ENCODE assay signal across 20 cellular contexts in genomic region chr10:67608001-67608400, GRCh38.
DNase-seq lines count a peak whose midpoint lies in the region; ATAC-seq, FAIRE-seq and TF ChIP-seq lines count a peak whose summit lies in the region.
"Had no signal": no experiment of that assay in that cellular context is flagged by ENCODE, and none has a peak within 500 bp of the region (broad histone marks: within the 10 kb centered on the region; RNA-seq: fewer than 3 reads in every experiment).

No MANE protein-coding gene starts in this region.

- no peaks in the 10 kb centered on the region for H3K9me3 Mint-ChIP-seq in MCF 10A (ENCODE audit: unreplicated experiment)
- H3K9me3 Mint-ChIP-seq: CD4-positive, alpha-beta memory T cell; GM23338; IgD-negative memory B cell had no signal

- H3K4me1 Mint-ChIP-seq in MCF 10A (ENCODE audit: insufficient read depth, unreplicated experiment): peaks cover 17% of the 10 kb centered on the region

- ATAC-seq in HCT116 (no peak), GM12878 (peak; percentile 57), GM19328 (IDR thresholded peaks at IDR 0.05; ENCODE audit: unreplicated experiment) (no peak)
- ATAC-seq: GM23338 had no signal

- DNase-seq in MCF 10A (ENCODE audit: unreplicated experiment) (no peak), breast epithelium (ENCODE audit: low spot score in 2 of 2) (no peak), HCT116 (ENCODE audit: low read depth, low spot score) (no peak), GM12878 (ENCODE audit: low read depth, low spot score) (no peak), ACHN (no peak)
- no peak for DNase-seq in activated CD4-positive, CD25-positive, alpha-beta regulatory T cell treated with anti-CD3 and anti-CD28 coated beads, Interleukin-2, amount 50 U/mL, for 72 hours
- DNase-seq in effector memory CD4-positive, alpha-beta T cell: no peak
- DNase-seq: 8988T; BE2C; CD4-positive, alpha-beta memory T cell; DMS153; DND-41; GF-D8; H7; KG1 had no signal

- TF ChIP-seq POLR2A in breast epithelium (IDR thresholded peaks at IDR 0.05): no peak
- TF ChIP-seq POLR2A in HCT116 (IDR thresholded peaks at IDR 0.05; ENCODE audit: borderline replicate concordance, extremely low read depth, insufficient read depth, insufficient read length): no peak
- TF ChIP-seq POLR2A in GM12878 (IDR thresholded peaks at IDR 0.05; ENCODE audit: low read depth, low read length): no peak

- TF ChIP-seq CTCF in MCF 10A (IDR thresholded peaks at IDR 0.05; ENCODE audit: unreplicated experiment) (no peak), breast epithelium (IDR thresholded peaks at IDR 0.05) (no peak), HCT116 (IDR thresholded peaks at IDR 0.05 in 2 of 3, conservative IDR thresholded peaks at IDR 0.05 in 1 of 3; ENCODE audit: borderline replicate concordance in 1 of 3, insufficient read depth in 1 of 3, low read depth in 2 of 3, low read length in 2 of 3) (no peak), GM12878 (IDR thresholded peaks at IDR 0.05 in 2 of 3, conservative IDR thresholded peaks at IDR 0.05 in 1 of 3; ENCODE audit: control insufficient read depth in 2 of 3, extremely low read depth in 1 of 3, insufficient read depth in 1 of 3, low read depth in 3 of 3, low read length in 3 of 3) (no peak)

- H3K9me2 ChIP-seq in HCT116 (ENCODE audit: insufficient read depth): peaks cover 3% of the 10 kb centered on the region; the same call in 1 of the 2 replicates

- 78% methylated on average over 2 of the region's 2 CpGs for WGBS in GM12878 (ENCODE audit: insufficient coverage, insufficient replicate concordance, low lambda C conversion rate, missing lambda C conversion rate)

- no peaks in the 10 kb centered on the region for H3K4me1 ChIP-seq in breast epithelium
- peaks cover 15 to 22% of the 10 kb centered on the region in 2 experiments; a peak in 3 of 4 replicates for H3K4me1 ChIP-seq in HCT116 (ENCODE audit: control insufficient read depth in 1 of 2, insufficient read depth in 2 of 2, low read length in 2 of 2)
- no peaks in the 10 kb centered on the region for H3K4me1 ChIP-seq in GM12878 (ENCODE audit: control insufficient read depth, insufficient read depth, low read length)
- H3K4me1 ChIP-seq in effector memory CD4-positive, alpha-beta T cell (ENCODE audit: control insufficient read depth, insufficient read depth, low read length, poor library complexity, severe bottlenecking): peaks cover 12% of the 10 kb centered on the region
- H3K4me1 ChIP-seq: BE2C had no signal

- TF ChIP-seq EP300 in GM12878 (IDR thresholded peaks at IDR 0.05; ENCODE audit: borderline replicate concordance in 1 of 2, control insufficient read depth in 1 of 2, low read depth in 2 of 2, low read length in 2 of 2): no peak

- H2AFZ ChIP-seq in HCT116 (ENCODE audit: low read depth, low read length, poor library complexity, severe bottlenecking): peak overlapping the region; percentile 44
- H2AFZ ChIP-seq in GM12878 (ENCODE audit: control insufficient read depth, low read depth, low read length): no peak overlapping the region
- H2AFZ ChIP-seq: GM23338 had no signal

- TF ChIP-seq RAD21 in HCT116 (IDR thresholded peaks at IDR 0.05; ENCODE audit: low read depth) (no peak), GM12878 (IDR thresholded peaks at IDR 0.05; ENCODE audit: insufficient read depth, low read depth, low read length) (no peak)

- no TSS peak for BruUV-seq in MCF 10A (replicated peaks; lab: Mats Ljungman, UMichigan)
- BruUV-seq in HCT116 (replicated peaks; lab: Mats Ljungman, UMichigan): no TSS peak
- no TSS peak for BruUV-seq in GM12878 (replicated peaks; lab: Mats Ljungman, UMichigan)

- H3K79me2 ChIP-seq in HCT116 (ENCODE audit: insufficient read depth, low read length) (no peaks in the 10 kb centered on the region), GM12878 (ENCODE audit: control insufficient read depth, insufficient read depth, low read length) (no peaks in the 10 kb centered on the region)

- no peaks in the 10 kb centered on the region for H3K9me3 ChIP-seq in breast epithelium
- H3K9me3 ChIP-seq in HCT116 (ENCODE audit: control insufficient read depth in 1 of 2, insufficient read depth in 1 of 2, low read depth in 1 of 2, low read length in 2 of 2): no peaks in the 10 kb centered on the region
- no peaks in the 10 kb centered on the region for H3K9me3 ChIP-seq in GM12878 (replicated peaks; ENCODE audit: control insufficient read depth, insufficient read depth, low read length)
- H3K9me3 ChIP-seq in effector memory CD4-positive, alpha-beta T cell (ENCODE audit: control insufficient read depth, low read length): no peaks in the 10 kb centered on the region
- H3K9me3 ChIP-seq: BE2C had no signal

- H3K4me3 ChIP-seq in breast epithelium: no peak overlapping the region
- H3K4me3 ChIP-seq in HCT116 (replicated peaks in 1 of 2; ENCODE audit: low read depth in 1 of 2, low read length in 2 of 2): 0 out of 4 replicates have a peak overlapping the region, but pooled peaks of 1 of the 2 experiments have one; percentile 3
- no peak overlapping the region for H3K4me3 ChIP-seq in GM12878
- no peak overlapping the region for H3K4me3 ChIP-seq in effector memory CD4-positive, alpha-beta T cell (ENCODE audit: insufficient read depth, low read depth, low read length, poor library complexity, severe bottlenecking)
- H3K4me3 ChIP-seq: GM23338 had no signal

- no peaks in the 10 kb centered on the region for H3K27me3 Mint-ChIP-seq in MCF 10A (ENCODE audit: insufficient read depth, unreplicated experiment)

- FAIRE-seq in GM12878 (lab: Jason Lieb, UNC): no peak
- FAIRE-seq: D721Med had no signal

- no peaks in the 10 kb centered on the region for H3K27me3 ChIP-seq in breast epithelium
- H3K27me3 ChIP-seq in HCT116 (ENCODE audit: insufficient read depth, low read length): no peaks in the 10 kb centered on the region
- H3K27me3 ChIP-seq in GM12878 (replicated peaks in 1 of 2; ENCODE audit: control insufficient read depth in 2 of 2, insufficient read depth in 2 of 2, low read length in 1 of 2): no peaks in the 10 kb centered on the region
- no peaks in the 10 kb centered on the region for H3K27me3 ChIP-seq in effector memory CD4-positive, alpha-beta T cell (replicated peaks; ENCODE audit: control insufficient read depth, insufficient read depth, low read length, poor library complexity, severe bottlenecking)

- H3K9ac ChIP-seq in HCT116 (ENCODE audit: low read length): no peak overlapping the region
- no peak overlapping the region for H3K9ac ChIP-seq in GM12878 (ENCODE audit: control insufficient read depth, insufficient read depth, low read length)

- H3K27ac Mint-ChIP-seq in MCF 10A (ENCODE audit: low read depth, unreplicated experiment): peak overlapping the region; percentile 50
- H3K27ac Mint-ChIP-seq: CD4-positive, alpha-beta memory T cell; GM23338; IgD-negative memory B cell had no signal

- in situ Hi-C loops in GM12878 (cut with MboI): no loop called here
- in situ Hi-C loops in ACHN (cut with HindIII; ENCODE audit: low pct_ligation_motif_present, low pct_unique_long_range_greater_than_20kb, low sequenced_read_pairs): no loop called here

- no peak overlapping the region for H3K4me3 Mint-ChIP-seq in MCF 10A (ENCODE audit: unreplicated experiment)
- H3K4me3 Mint-ChIP-seq: CD4-positive, alpha-beta memory T cell; GM23338; IgD-negative memory B cell had no signal

- H3K4me2 ChIP-seq in HCT116 (ENCODE audit: low read length): peak overlapping the region; percentile 42
- H3K4me2 ChIP-seq in GM12878 (ENCODE audit: control insufficient read depth, insufficient read depth): no peak overlapping the region
- H3K4me2 ChIP-seq: GM23338 had no signal

- SMC1A ChIA-PET in GM12878 (lab: Charles Lee; ENCODE audit: uncharacterized antibody, unreplicated experiment): interaction anchor here (1.1 kb wide), 1 partner anchor 17 kb away, joined by 3 read pairs; no protein-coding TSS in a partner anchor

- H3K27ac ChIP-seq in breast epithelium (no peak overlapping the region), HCT116 (ENCODE audit: low read depth, low read length) (no peak overlapping the region), GM12878 (ENCODE audit: control insufficient read depth, insufficient read depth) (no peak overlapping the region)
- no peak overlapping the region for H3K27ac ChIP-seq in effector memory CD4-positive, alpha-beta T cell (ENCODE audit: insufficient read depth, low read length, poor library complexity, severe bottlenecking)
- H3K27ac ChIP-seq: C4-2B had no signal

- H3K36me3 Mint-ChIP-seq in MCF 10A (ENCODE audit: insufficient read depth, unreplicated experiment): peaks cover 7% of the 10 kb centered on the region
- H3K36me3 Mint-ChIP-seq: CD4-positive, alpha-beta memory T cell; IgD-negative memory B cell had no signal

- intact Hi-C loops in MCF 10A (cut with micrococcal nuclease): loop anchor here (10.0 kb wide), 1 partner anchor 157 kb away; no protein-coding TSS in a partner anchor
- intact Hi-C loops in breast epithelium (cut with DNase I; ENCODE audit: low total_unique reads): no loop called here
- intact Hi-C loops in HCT116 (cut with micrococcal nuclease): no loop called here
- intact Hi-C loops in GM12878 (cut with micrococcal nuclease; ENCODE audit: unreplicated experiment): no loop called here

- no peaks in the 10 kb centered on the region for H3K36me3 ChIP-seq in breast epithelium
- no peaks in the 10 kb centered on the region for H3K36me3 ChIP-seq in HCT116 (ENCODE audit: control insufficient read depth in 1 of 2, insufficient read depth in 2 of 2, low read length in 2 of 2)
- no peaks in the 10 kb centered on the region for H3K36me3 ChIP-seq in GM12878 (ENCODE audit: control insufficient read depth in 2 of 2, insufficient read depth in 2 of 2, low read length in 1 of 2)
- H3K36me3 ChIP-seq in effector memory CD4-positive, alpha-beta T cell (ENCODE audit: control insufficient read depth, insufficient read depth, low read length): no peaks in the 10 kb centered on the region
- H3K36me3 ChIP-seq: BE2C had no signal

- RAD21 ChIA-PET in HCT116 (lab: Charles Lee; ENCODE audit: low non-redundant PET in 1 of 2, low total read pairs in 2 of 2, uncharacterized antibody in 2 of 2, unreplicated experiment in 2 of 2) (no interaction called here), GM12878 (lab: Charles Lee; ENCODE audit: unreplicated experiment) (interaction anchor here (1.1 kb wide), 2 partner anchors 57 to 89 kb away, joined by 5 to 7 read pairs; no protein-coding TSS in a partner anchor)

- H4K20me1 ChIP-seq in HCT116 (ENCODE audit: insufficient read depth): no peaks in the 10 kb centered on the region
- no peaks in the 10 kb centered on the region for H4K20me1 ChIP-seq in GM12878 (ENCODE audit: control insufficient read depth, insufficient read depth)

- POLR2A ChIA-PET in MCF 10A (lab: Yijun Ruan, JAX) (interaction anchor here (0.6 kb wide), 1 partner anchor 44 kb away, joined by 3 read pairs; no protein-coding TSS in a partner anchor), HCT116 (lab: Charles Lee) (no interaction called here), GM12878 (lab: Charles Lee) (no interaction called here)

- CTCF ChIA-PET in MCF 10A (lab: Yijun Ruan, JAX) (no interaction called here), HCT116 (lab: Charles Lee) (no interaction called here), GM12878 (lab: Yijun Ruan, JAX) (interaction anchor here (0.9 kb wide), 1 partner anchor 55 kb away, joined by 5 read pairs; no protein-coding TSS in a partner anchor)

TF ChIP-seq in HCT116, 20 proteins besides CTCF, POLR2A, EP300 and RAD21 (continues in another document):
- no peak for TF ChIP-seq EZH2phosphoT487 (IDR thresholded peaks at IDR 0.05; ENCODE audit: borderline replicate concordance)

TF ChIP-seq in GM12878, 131 proteins besides CTCF, POLR2A, EP300 and RAD21 (continues in another document):
- TF ChIP-seq MTA2 (IDR thresholded peaks at IDR 0.05; ENCODE audit: low read depth): peak; percentile 57
